In genomic region chr1:76868154-76868882, GRCh38 we compare ENCODE assay signal across 8 cellular contexts. TPM values are rescaled to one million over a fixed set of nuclear protein-coding genes. Genes with fewer than 3 reads are reported as not detected.
DNase-seq lines count a peak whose midpoint lies in the region; ATAC-seq and TF ChIP-seq lines count a peak whose summit lies in the region.

No MANE protein-coding gene starts in this region.

- H3K4me1 Mint-ChIP-seq in H9, result peaks cover 13 to 17% of the 10 kb centered on the region in 2 experiments

- H4K20me1 ChIP-seq in H9 (ENCODE audit: control insufficient read depth, insufficient read depth, insufficient read length), result no peaks in the 10 kb centered on the region

- H3K27me3 Mint-ChIP-seq in H9 (ENCODE audit: low read depth), result peaks cover 48% of the 10 kb centered on the region

- no peak overlapping the region for H3K23ac ChIP-seq in H9 (ENCODE audit: insufficient read length, low read depth, low read length)

- no peak overlapping the region for H4K5ac ChIP-seq in H9 (ENCODE audit: insufficient read length, low read depth, low read length)

- H3K27ac ChIP-seq in H9 (ENCODE audit: insufficient read length, low read depth, low read length) (no peak overlapping the region), colonic mucosa (no peak overlapping the region), left lung (peak overlapping the region; percentile 45 to 47), stomach (peak overlapping the region in 4 of 5 donors; percentile 63 to 84 (median 76))

- H3K14ac ChIP-seq in H9 (ENCODE audit: insufficient read depth, low read length), result peak overlapping the region; percentile 26; the same call in 1 of the 2 replicates

- intact Hi-C loops in colonic mucosa (cut with DNase I), result no loop called here
- intact Hi-C loops in left lung (cut with DNase I), result no loop called here
- intact Hi-C loops in stomach (cut with DNase I; ENCODE audit: low total_unique reads), result no loop called here

- H3K4me3 Mint-ChIP-seq in H9, result peak overlapping the region; percentile 84 to 94

- H3K56ac ChIP-seq in H9 (ENCODE audit: insufficient read length, low read depth, low read length), result no peak overlapping the region

- peak overlapping the region; percentile 24 for H3K4me3 ChIP-seq in colonic mucosa
- H3K4me3 ChIP-seq in left lung, result peak overlapping the region; percentile 32 to 35
- H3K4me3 ChIP-seq in stomach, result peak overlapping the region; percentile 51 to 56 (median 52)

- WGBS in H9 (ENCODE audit: extremely low coverage, insufficient read length, low lambda C conversion rate), result no CpG with 5 or more reads among the region's 65 CpGs
- WGBS in stomach, 5 donors, result 1 to 5% (median 3%) methylated on average over 28 to 65 of the region's 65 CpGs

- H3K36me3 Mint-ChIP-seq in H9 (ENCODE audit: insufficient read depth in 1 of 3, low read depth in 3 of 3), result peaks cover 0 to 5% (median 5%) of the 10 kb centered on the region in 3 experiments; a peak in 4 of 7 replicates

- TF ChIP-seq EP300 in stomach (IDR thresholded peaks at IDR 0.05), result no peak

- no peaks in the 10 kb centered on the region; the same call in 1 of the 2 replicates for H3K27me3 ChIP-seq in H9 (ENCODE audit: insufficient read depth, low read length)
- H3K27me3 ChIP-seq in colonic mucosa, result peaks cover 19% of the 10 kb centered on the region
- H3K27me3 ChIP-seq in left lung, result peaks cover 25 to 73% of the 10 kb centered on the region in 2 donors
- peaks cover 0 to 51% (median 22%) of the 10 kb centered on the region in 3 donors for H3K27me3 ChIP-seq in stomach

- H3K79me2 ChIP-seq in H9 (ENCODE audit: insufficient read depth, low read length), result no peaks in the 10 kb centered on the region

- peak; percentile 64 for DNase-seq in DMS 273 treated with DMSO at 0.1 percent for 48 hours (lab: John Stamatoyannopoulos, UW)
- DNase-seq in H9, result peak; percentile 64
- DNase-seq in NCI-H82 treated with DMSO at 0.1 percent for 48 hours (lab: John Stamatoyannopoulos, UW; ENCODE audit: unreplicated experiment), result peak; percentile 43
- no peak for DNase-seq in colonic mucosa
- peak; percentile 38 to 83 for DNase-seq in left lung
- DNase-seq in stomach, result peak; percentile 25

- H2BK15ac ChIP-seq in H9 (ENCODE audit: low read depth, low read length), result no peak overlapping the region

- H3K4me2 ChIP-seq in H9 (ENCODE audit: insufficient read depth, insufficient read length, low read length), result peak overlapping the region; percentile 56

- no peak overlapping the region for H4K8ac ChIP-seq in H9 (replicated peaks; ENCODE audit: insufficient read length, low read depth, low read length)

- peaks cover 21% of the 10 kb centered on the region for H3K23me2 ChIP-seq in H9 (ENCODE audit: insufficient read length, low read depth, low read length, poor library complexity, severe bottlenecking)

- H3K18ac ChIP-seq in H9 (ENCODE audit: insufficient read length, low read depth, low read length), result no peak overlapping the region

- no peak overlapping the region; a peak in 1 of 7 replicates for H3K27ac Mint-ChIP-seq in H9

- no peaks in the 10 kb centered on the region for H3K79me1 ChIP-seq in H9 (ENCODE audit: insufficient read depth, low read depth, low read length, poor library complexity, severe bottlenecking)

- H2BK12ac ChIP-seq in H9 (ENCODE audit: insufficient read length, low read depth, low read length), result no peak overlapping the region

- H3T11ph ChIP-seq in H9 (ENCODE audit: low read length), result no peak overlapping the region

- H2AFZ ChIP-seq in H9 (ENCODE audit: low read length), result no peak overlapping the region

- no peak overlapping the region for H2BK120ac ChIP-seq in H9 (ENCODE audit: low read depth, low read length, poor library complexity, severe bottlenecking)

- H3K9me3 Mint-ChIP-seq in H9, result no peaks in the 10 kb centered on the region

- H3K4ac ChIP-seq in H9 (ENCODE audit: low read depth, low read length), result no peak overlapping the region

- H4K91ac ChIP-seq in H9 (ENCODE audit: insufficient read length, low read depth, low read length), result no peak overlapping the region

- no peaks in the 10 kb centered on the region for H3K36me3 ChIP-seq in colonic mucosa
- no peaks in the 10 kb centered on the region for H3K36me3 ChIP-seq in left lung
- no peaks in the 10 kb centered on the region for H3K36me3 ChIP-seq in stomach

- H3K9ac ChIP-seq in H9 (ENCODE audit: extremely low read depth, insufficient read length, low read length), result no peak overlapping the region
- no peak overlapping the region for H3K9ac ChIP-seq in colonic mucosa (ENCODE audit: low read depth in 2 of 2, low read length in 2 of 2)

- H3K4me1 ChIP-seq in H9 (ENCODE audit: insufficient read depth, low read length), result no peaks in the 10 kb centered on the region
- no peaks in the 10 kb centered on the region for H3K4me1 ChIP-seq in colonic mucosa
- peaks cover 2 to 20% of the 10 kb centered on the region in 2 donors for H3K4me1 ChIP-seq in left lung
- peaks cover 10 to 34% (median 20%) of the 10 kb centered on the region in 4 donors for H3K4me1 ChIP-seq in stomach

- TF ChIP-seq CTCF in H9 (conservative IDR thresholded peaks at IDR 0.05), result peak; percentile 55
- no peak for TF ChIP-seq CTCF in colonic mucosa (IDR thresholded peaks at IDR 0.05)
- no peak for TF ChIP-seq CTCF in left lung (IDR thresholded peaks at IDR 0.05)
- peak in 1 of 7 experiments; percentile 7 for TF ChIP-seq CTCF in stomach (IDR thresholded peaks at IDR 0.05)

- H2BK20ac ChIP-seq in H9 (ENCODE audit: low read depth, low read length, poor library complexity, severe bottlenecking), result no peak overlapping the region

- ATAC-seq in left lung, result peak; percentile 89
- no peak for ATAC-seq in GM21723 (IDR thresholded peaks at IDR 0.05; ENCODE audit: unreplicated experiment)
- ATAC-seq in GM21717 (IDR thresholded peaks at IDR 0.05; ENCODE audit: unreplicated experiment), result no peak

- H2AK5ac ChIP-seq in H9 (ENCODE audit: insufficient read length, low read length), result no peak overlapping the region

- H3K9me3 ChIP-seq in H9 (ENCODE audit: control insufficient read depth, low read depth, low read length), result no peaks in the 10 kb centered on the region
- no peaks in the 10 kb centered on the region for H3K9me3 ChIP-seq in colonic mucosa
- no peaks in the 10 kb centered on the region for H3K9me3 ChIP-seq in left lung
- no peaks in the 10 kb centered on the region for H3K9me3 ChIP-seq in stomach

- no peak for TF ChIP-seq POLR2A in stomach (IDR thresholded peaks at IDR 0.05)

- H2BK5ac ChIP-seq in H9 (ENCODE audit: insufficient read length, low read length), result no peak overlapping the region

RNA-seq across cellular contexts. Expression of gene ST6GALNAC5, which starts 1.0 kb away (rescaled TPM):
- total RNA-seq in H9 (2021) (3.3 and 3.8 TPM in 2 replicates), colonic mucosa (1 to 10 TPM; 2.1 to 2.2 TPM), left lung (10 to 100 TPM; 10.9 to 18.9 TPM), stomach (10 to 100 TPM in 2 of 5 donors, 1 to 10 TPM in 2, not detected in 1; 2.5 to 22.0 (median 12.2) TPM)
- 1 to 10 TPM; 1.3 to 2.9 (median 1.8) TPM for polyA plus RNA-seq in stomach

Comparison
In these comparisons a context has a peak if more than half of its experiments do, and no peak if none do; other contexts are left out.
1. H3K27ac ChIP-seq: peak in left lung (2 of 2) and stomach (4 of 5); none in H9 (single experiment) and colonic mucosa (single experiment).
2. Peak in every context shown above with its lines, with median percentiles within 50 percentile points of each other: H3K4me3 ChIP-seq.